ENCODE assay signal across 17 cellular contexts in the genomic region with DNA sequence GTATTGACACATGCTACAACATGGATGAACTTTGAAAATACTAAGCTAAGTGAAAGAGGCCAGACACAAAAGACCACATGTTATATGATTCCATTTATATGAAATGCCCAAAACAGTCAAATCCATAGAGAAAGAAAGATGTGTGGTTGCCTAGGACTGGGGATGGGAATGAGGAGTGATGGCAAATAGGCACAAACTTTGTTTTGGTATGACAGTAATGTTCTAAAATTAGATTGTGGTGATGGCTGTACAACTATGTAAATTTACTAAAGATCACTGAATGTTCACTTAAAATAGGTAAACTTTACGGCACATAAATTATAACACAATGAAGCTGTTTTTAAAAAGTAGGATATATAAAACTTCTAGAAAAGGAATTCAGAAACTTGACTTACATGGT. TPM values are rescaled to one million over a fixed set of nuclear protein-coding genes. Genes with fewer than 3 reads are reported as not detected.
DNase-seq lines count a peak whose midpoint lies in the region; ATAC-seq and TF ChIP-seq lines count a peak whose summit lies in the region.
"Had no signal": no experiment of that assay in that cellular context is flagged by ENCODE, and none has a peak within 500 bp of the region (broad histone marks: within the 10 kb centered on the region; RNA-seq: fewer than 3 reads in every experiment).

No MANE protein-coding gene starts in this region.

- TF ChIP-seq POLR2A in thyroid gland (IDR thresholded peaks at IDR 0.05), result no peak

- H3K27ac ChIP-seq in left ventricle myocardium inferior (replicated peaks), result peak overlapping the region; percentile 45
- peak overlapping the region in 2 of 3 donors; percentile 4 to 19 for H3K27ac ChIP-seq in thyroid gland
- H3K27ac ChIP-seq: C4-2B, GM23248, HL-60 had no signal

- intact Hi-C loops in Right ventricle myocardium superior (cut with DNase I) (loop anchor here (5.0 kb wide), 2 partner anchors 42 to 107 kb away; a partner anchor contains a TSS), Right ventricle myocardium inferior (cut with DNase I) (loop anchor here (5.0 to 10.0 kb wide), 2 partner anchors 57 to 169 kb away; no protein-coding TSS in a partner anchor), left ventricle myocardium inferior (cut with micrococcal nuclease) (loop anchor here (5.0 kb wide), 1 partner anchor 107 kb away; no protein-coding TSS in a partner anchor), thyroid gland (cut with DNase I) (loop anchor here (5.0 to 10.0 kb wide), 2 partner anchors 107 to 169 kb away; no protein-coding TSS in a partner anchor)

- no peaks in the 10 kb centered on the region for H3K27me3 ChIP-seq in left ventricle myocardium inferior (ENCODE audit: low read depth)
- H3K27me3 ChIP-seq in thyroid gland, result no peaks in the 10 kb centered on the region

- H3K4me1 ChIP-seq in left ventricle myocardium inferior (peaks cover 87% of the 10 kb centered on the region), thyroid gland (peaks cover 17 to 58% of the 10 kb centered on the region in 2 donors)

- H3K9me3 ChIP-seq in left ventricle myocardium inferior (replicated peaks), result no peaks in the 10 kb centered on the region
- H3K9me3 ChIP-seq in thyroid gland, result no peaks in the 10 kb centered on the region

- no peak for DNase-seq in Right ventricle myocardium superior
- no peak for DNase-seq in Right ventricle myocardium inferior (ENCODE audit: missing footprints)
- DNase-seq in EH (ENCODE audit: low read depth), result peak; percentile 66
- DNase-seq in left ventricle myocardium inferior, result no peak
- DNase-seq in thyroid gland, result no peak
- DNase-seq in GM19240 (ENCODE audit: insufficient read length, low spot score), result no peak
- DNase-seq in activated CD4-positive, CD25-positive, alpha-beta regulatory T cell (lab: John Stamatoyannopoulos, UW), result no peak
- DNase-seq: 8988T; CD8-positive, alpha-beta T cell; COR-L47; DMS153; DMS79 treated with DMSO at 0.1 percent for 48 hours; GF-D8; GM23248 had no signal

- no peak overlapping the region for H3K4me3 ChIP-seq in left ventricle myocardium inferior
- no peak overlapping the region for H3K4me3 ChIP-seq in thyroid gland (replicated peaks in 1 of 3)
- H3K4me3 ChIP-seq: GM23248 had no signal

- WGBS in thyroid gland, 2 donors, result 91 to 96% methylated on average over 1 of the region's 1 CpG

- H3K36me3 ChIP-seq in left ventricle myocardium inferior, result no peaks in the 10 kb centered on the region
- no peaks in the 10 kb centered on the region for H3K36me3 ChIP-seq in thyroid gland

- peak; percentile 30 for ATAC-seq in Right ventricle myocardium superior (ENCODE audit: poor library complexity)
- ATAC-seq in Right ventricle myocardium inferior, result no peak
- ATAC-seq: CD8-positive, alpha-beta T cell; HCT116 had no signal

- no peak for TF ChIP-seq CTCF in left ventricle myocardium inferior (IDR thresholded peaks at IDR 0.05; ENCODE audit: borderline replicate concordance)
- no peak for TF ChIP-seq CTCF in thyroid gland (IDR thresholded peaks at IDR 0.05)

RNA-seq across cellular contexts. Expression of a gene that starts 41.7 kb away (rescaled TPM):
- total RNA-seq in Right ventricle myocardium superior (107 TPM), Right ventricle myocardium inferior (101 TPM), left ventricle myocardium inferior (104 TPM), thyroid gland (100 to 1,000 TPM in 1 of 4 donors, 10 to 100 TPM in 3; 77.0 to 131 (median 81.8) TPM)
